In the genomic region with DNA sequence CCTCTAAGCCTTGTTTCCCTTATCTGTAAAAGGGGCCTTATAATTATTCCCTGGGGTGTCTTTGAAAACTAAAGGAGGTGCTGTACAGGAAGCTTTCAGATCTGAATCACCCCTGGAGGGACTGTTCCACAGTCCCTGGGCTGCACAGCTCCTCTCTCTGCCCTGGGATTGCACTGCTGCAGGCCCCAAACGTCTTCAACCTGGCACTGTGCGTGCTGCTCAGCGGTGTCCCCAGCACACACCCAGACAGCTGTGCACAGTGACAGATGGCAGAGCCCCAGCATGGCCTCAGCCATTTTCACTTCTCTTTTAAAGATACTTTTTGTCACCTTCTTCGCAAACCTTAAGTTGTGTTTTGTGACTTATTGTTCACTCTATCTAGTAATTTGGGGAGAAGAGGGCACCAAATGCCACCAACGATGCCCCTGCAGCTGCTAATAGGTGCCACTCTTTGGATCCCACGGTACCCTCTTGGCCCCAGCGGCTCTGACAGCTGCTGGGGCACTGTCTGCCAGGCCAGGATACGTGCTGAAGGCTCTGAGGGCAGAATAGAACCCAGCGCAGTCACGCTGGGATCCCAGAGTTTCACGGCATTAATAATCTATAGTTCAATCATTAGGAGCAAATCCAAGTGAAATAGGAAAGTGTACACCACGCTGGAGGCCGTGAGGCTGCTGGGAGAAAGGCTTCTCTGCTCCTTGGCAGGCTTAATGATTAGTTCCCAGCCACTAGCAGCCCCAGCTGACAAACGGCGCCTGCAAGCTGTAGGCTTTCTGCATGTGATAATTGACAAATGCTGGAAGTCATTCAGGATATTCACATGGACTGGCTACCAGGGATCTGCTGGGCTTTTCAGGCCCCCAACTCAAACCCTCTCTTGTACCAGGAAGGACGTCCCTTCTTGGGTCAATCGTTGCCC, we compare ENCODE assay signal across 10 cellular contexts. TPM values are rescaled to one million over a fixed set of nuclear protein-coding genes. Genes with fewer than 3 reads are reported as not detected.
DNase-seq lines count a peak whose midpoint lies in the region; ATAC-seq, FAIRE-seq and TF ChIP-seq lines count a peak whose summit lies in the region.
"Had no signal": no experiment of that assay in that cellular context is flagged by ENCODE, and none has a peak within 500 bp of the region (broad histone marks: within the 10 kb centered on the region; RNA-seq: fewer than 3 reads in every experiment).

No MANE protein-coding gene starts in this region.

- TF ChIP-seq CTCF in osteocyte (IDR thresholded peaks at IDR 0.05) (no peak), mammary epithelial cell (conservative IDR thresholded peaks at IDR 0.05 in 1 of 2, IDR thresholded peaks at IDR 0.05 in 1 of 2; ENCODE audit: extremely low read depth in 1 of 2, insufficient read depth in 1 of 2, low read depth in 1 of 2, low read length in 2 of 2) (no peak), vagina (IDR thresholded peaks at IDR 0.05) (no peak)

- no peak overlapping the region for H2AFZ ChIP-seq in mammary epithelial cell (ENCODE audit: low read depth, low read length)

- H3K4me1 ChIP-seq in mammary epithelial cell (ENCODE audit: insufficient read depth, low read length) (no peaks in the 10 kb centered on the region), vagina (no peaks in the 10 kb centered on the region)

- H3K4me3 Mint-ChIP-seq in osteocyte (ENCODE audit: unreplicated experiment): no peak overlapping the region

- H3K36me3 Mint-ChIP-seq in osteocyte (ENCODE audit: unreplicated experiment): no peaks in the 10 kb centered on the region

- H3K27me3 ChIP-seq in mammary epithelial cell (ENCODE audit: insufficient read depth, low read length) (no peaks in the 10 kb centered on the region), vagina (no peaks in the 10 kb centered on the region)

- no peak for TF ChIP-seq POLR2A in vagina (IDR thresholded peaks at IDR 0.05)

- no TSS peak for BruUV-seq in mammary epithelial cell (replicated peaks; lab: Mats Ljungman, UMichigan)

- peaks cover 4% of the 10 kb centered on the region for H3K9me3 Mint-ChIP-seq in osteocyte (ENCODE audit: unreplicated experiment)

- CTCF ChIA-PET in mammary epithelial cell (lab: Charles Lee; ENCODE audit: low non-redundant PET): no interaction called here

- H4K20me1 ChIP-seq in mammary epithelial cell (ENCODE audit: insufficient read depth, low read length): no peaks in the 10 kb centered on the region

- H3K4me1 Mint-ChIP-seq in osteocyte (ENCODE audit: unreplicated experiment): no peaks in the 10 kb centered on the region

- H3K79me2 ChIP-seq in mammary epithelial cell (ENCODE audit: insufficient read depth, low read length): no peaks in the 10 kb centered on the region

- peak; percentile 84 for FAIRE-seq in GM19239 (lab: Jason Lieb, UNC)
- FAIRE-seq: H54 had no signal

- dilution Hi-C loops in mammary epithelial cell (cut with HindIII; ENCODE audit: low sequenced_read_pairs): no loop called here

- H3K9ac ChIP-seq in mammary epithelial cell (ENCODE audit: insufficient read depth, low read length): no peak overlapping the region

- H3K27ac ChIP-seq in mammary epithelial cell (ENCODE audit: insufficient read depth, low read depth, low read length) (no peak overlapping the region), vagina (no peak overlapping the region)

- DNase-seq in GM19239 (ENCODE audit: insufficient read length, low spot score) (no peak), NCI-H524 treated with DMSO at 0.1 percent for 48 hours (lab: John Stamatoyannopoulos, UW) (peak; percentile 79), retina (peak; percentile 71), osteocyte (ENCODE audit: extremely low spot score, unreplicated experiment) (no peak), mammary epithelial cell (no peak), vagina (ENCODE audit: extremely low spot score in 2 of 2) (no peak)
- DNase-seq in activated CD8-positive, alpha-beta memory T cell treated with anti-CD3 and anti-CD28 coated beads, Interleukin-2, amount 50 U/mL, for 48 hours: no peak
- DNase-seq: T-helper 1 cell had no signal

- H3K4me3 ChIP-seq in mammary epithelial cell (replicated peaks in 1 of 3; ENCODE audit: insufficient read depth in 1 of 3, low read depth in 2 of 3, low read length in 3 of 3): no peak overlapping the region
- no peak overlapping the region for H3K4me3 ChIP-seq in vagina

- H3K27ac Mint-ChIP-seq in osteocyte (ENCODE audit: unreplicated experiment): no peak overlapping the region

- no peaks in the 10 kb centered on the region for H3K27me3 Mint-ChIP-seq in osteocyte (ENCODE audit: unreplicated experiment)

- H3K4me2 ChIP-seq in mammary epithelial cell (ENCODE audit: insufficient read depth, low read depth, low read length): no peak overlapping the region

- no peaks in the 10 kb centered on the region for H3K9me3 ChIP-seq in mammary epithelial cell (replicated peaks; ENCODE audit: insufficient read depth, low read length)
- no peaks in the 10 kb centered on the region for H3K9me3 ChIP-seq in vagina

- intact Hi-C loops in mammary epithelial cell (cut with micrococcal nuclease) (no loop called here), vagina (cut with DNase I) (no loop called here)

- peak; percentile 93 for ATAC-seq in HG02943 (IDR thresholded peaks at IDR 0.05; ENCODE audit: low read depth, unreplicated experiment)

- H3K36me3 ChIP-seq in mammary epithelial cell (ENCODE audit: insufficient read depth, low read length) (no peaks in the 10 kb centered on the region), vagina (no peaks in the 10 kb centered on the region)

- 53% methylated on average over 15 of the region's 17 CpGs for WGBS in mammary epithelial cell (ENCODE audit: low coverage, missing lambda C conversion rate)

- in situ Hi-C loops in mammary epithelial cell (cut with MboI; ENCODE audit: low sequenced_read_pairs in 2 of 2): no loop called here

RNA-seq across cellular contexts. Expression of a gene that starts 50.5 kb away (rescaled TPM):
- total RNA-seq in osteocyte: not detected in 2 replicates
- not detected for total RNA-seq in mammary epithelial cell
- polyA plus RNA-seq in mammary epithelial cell: not detected
- not detected for polyA minus RNA-seq in mammary epithelial cell
- not detected for total RNA-seq in vagina

Comparison
In these comparisons a context has a peak if more than half of its experiments do, and no peak if none do; other contexts are left out.
1. DNase-seq: peak in NCI-H524 treated with DMSO at 0.1 percent for 48 hours (single experiment) and retina (single experiment); none in GM19239 (single experiment), activated CD8-positive, alpha-beta memory T cell treated with anti-CD3 and anti-CD28 coated beads, Interleukin-2, amount 50 U/mL, for 48 hours (single experiment), osteocyte (single experiment), mammary epithelial cell (single experiment) and vagina (0 of 2).